In the genomic region with DNA sequence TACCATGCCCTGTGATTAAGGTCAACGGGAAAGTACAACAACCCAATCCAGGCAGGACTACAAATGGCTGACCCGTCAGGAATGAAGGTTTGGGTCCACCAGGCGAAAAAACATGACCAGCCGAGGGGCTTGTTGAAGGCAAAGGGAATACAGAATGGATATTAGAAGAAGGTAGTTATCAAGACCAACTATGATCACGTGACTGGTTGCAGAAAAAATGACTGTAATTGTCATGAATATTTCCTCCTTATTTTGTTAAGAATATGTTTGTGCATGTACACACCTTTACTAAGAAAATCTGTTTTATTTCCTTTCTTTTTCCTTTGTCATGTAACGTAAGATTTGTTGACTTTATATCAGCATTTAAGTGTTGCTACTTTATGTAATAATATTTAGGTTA, we compare ENCODE assay signal across 3 cellular contexts.
TF ChIP-seq lines count a peak whose summit lies in the region.

No MANE protein-coding gene starts in this region.

TF ChIP-seq in IMR-90, 13 proteins besides CTCF, POLR2A, EP300 and RAD21:
- TF ChIP-seq, protein P1, sequence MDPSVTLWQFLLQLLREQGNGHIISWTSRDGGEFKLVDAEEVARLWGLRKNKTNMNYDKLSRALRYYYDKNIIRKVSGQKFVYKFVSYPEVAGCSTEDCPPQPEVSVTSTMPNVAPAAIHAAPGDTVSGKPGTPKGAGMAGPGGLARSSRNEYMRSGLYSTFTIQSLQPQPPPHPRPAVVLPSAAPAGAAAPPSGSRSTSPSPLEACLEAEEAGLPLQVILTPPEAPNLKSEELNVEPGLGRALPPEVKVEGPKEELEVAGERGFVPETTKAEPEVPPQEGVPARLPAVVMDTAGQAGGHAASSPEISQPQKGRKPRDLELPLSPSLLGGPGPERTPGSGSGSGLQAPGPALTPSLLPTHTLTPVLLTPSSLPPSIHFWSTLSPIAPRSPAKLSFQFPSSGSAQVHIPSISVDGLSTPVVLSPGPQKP (IDR thresholded peaks at IDR 0.05; ENCODE audit: borderline replicate concordance, low read depth, low read length) = no peak
- TF ChIP-seq, protein P2, sequence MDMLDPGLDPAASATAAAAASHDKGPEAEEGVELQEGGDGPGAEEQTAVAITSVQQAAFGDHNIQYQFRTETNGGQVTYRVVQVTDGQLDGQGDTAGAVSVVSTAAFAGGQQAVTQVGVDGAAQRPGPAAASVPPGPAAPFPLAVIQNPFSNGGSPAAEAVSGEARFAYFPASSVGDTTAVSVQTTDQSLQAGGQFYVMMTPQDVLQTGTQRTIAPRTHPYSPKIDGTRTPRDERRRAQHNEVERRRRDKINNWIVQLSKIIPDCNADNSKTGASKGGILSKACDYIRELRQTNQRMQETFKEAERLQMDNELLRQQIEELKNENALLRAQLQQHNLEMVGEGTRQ (IDR thresholded peaks at IDR 0.05; ENCODE audit: low read depth, low read length) = peak; percentile 19; the same call in 1 of the 2 replicates

TF ChIP-seq in K562, 482 proteins besides CTCF, POLR2A, EP300 and RAD21:
- TF ChIP-seq, protein P3, sequence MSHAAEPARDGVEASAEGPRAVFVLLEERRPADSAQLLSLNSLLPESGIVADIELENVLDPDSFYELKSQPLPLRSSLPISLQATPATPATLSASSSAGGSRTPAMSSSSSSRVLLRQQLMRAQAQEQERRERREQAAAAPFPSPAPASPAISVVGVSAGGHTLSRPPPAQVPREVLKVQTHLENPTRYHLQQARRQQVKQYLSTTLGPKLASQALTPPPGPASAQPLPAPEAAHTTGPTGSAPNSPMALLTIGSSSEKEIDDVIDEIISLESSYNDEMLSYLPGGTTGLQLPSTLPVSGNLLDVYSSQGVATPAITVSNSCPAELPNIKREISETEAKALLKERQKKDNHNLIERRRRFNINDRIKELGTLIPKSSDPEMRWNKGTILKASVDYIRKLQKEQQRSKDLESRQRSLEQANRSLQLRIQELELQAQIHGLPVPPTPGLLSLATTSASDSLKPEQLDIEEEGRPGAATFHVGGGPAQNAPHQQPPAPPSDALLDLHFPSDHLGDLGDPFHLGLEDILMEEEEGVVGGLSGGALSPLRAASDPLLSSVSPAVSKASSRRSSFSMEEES (CRISPR knock-in tag; IDR thresholded peaks at IDR 0.05) = peak; percentile 90
- TF ChIP-seq RAD51 (IDR thresholded peaks at IDR 0.05; ENCODE audit: borderline replicate concordance, low read depth) (peak; percentile 80), FOXJ2 (tag; IDR thresholded peaks at IDR 0.05) (no peak), TOE1 (IDR thresholded peaks at IDR 0.05; ENCODE audit: borderline replicate concordance) (0 out of 2 replicates have a peak, but pooled peaks have one; percentile 40), TOE1 (CRISPR knock-in tag; IDR thresholded peaks at IDR 0.05; ENCODE audit: borderline replicate concordance, low read depth) (no peak), CBFA2T2 (conservative IDR thresholded peaks at IDR 0.05) (peak; percentile 37), HDAC2 (IDR thresholded peaks at IDR 0.05) (no peak), SMAD4 (CRISPR knock-in tag; conservative IDR thresholded peaks at IDR 0.05) (no peak), ZNF212 (CRISPR knock-in tag; IDR thresholded peaks at IDR 0.05) (no peak), NCOA2 (IDR thresholded peaks at IDR 0.05; ENCODE audit: partially characterized antibody in 2 of 2) (no peak)
- TF ChIP-seq, protein P4, sequence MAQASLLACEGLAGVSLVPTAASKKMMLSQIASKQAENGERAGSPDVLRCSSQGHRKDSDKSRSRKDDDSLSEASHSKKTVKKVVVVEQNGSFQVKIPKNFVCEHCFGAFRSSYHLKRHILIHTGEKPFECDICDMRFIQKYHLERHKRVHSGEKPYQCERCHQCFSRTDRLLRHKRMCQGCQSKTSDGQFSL (CRISPR knock-in tag; IDR thresholded peaks at IDR 0.05) = no peak
- TF ChIP-seq, protein P4 (tag; IDR thresholded peaks at IDR 0.05) = no peak

TF ChIP-seq in liver, 16 proteins besides CTCF, POLR2A, EP300 and RAD21:
- TF ChIP-seq HNF4A (conservative IDR thresholded peaks at IDR 0.05) = no peak
- no peak for TF ChIP-seq FOXA2 (IDR thresholded peaks at IDR 0.05)
- TF ChIP-seq, protein P5, sequence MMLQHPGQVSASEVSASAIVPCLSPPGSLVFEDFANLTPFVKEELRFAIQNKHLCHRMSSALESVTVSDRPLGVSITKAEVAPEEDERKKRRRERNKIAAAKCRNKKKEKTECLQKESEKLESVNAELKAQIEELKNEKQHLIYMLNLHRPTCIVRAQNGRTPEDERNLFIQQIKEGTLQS (IDR thresholded peaks at IDR 0.05) = no peak
- TF ChIP-seq, protein P6, sequence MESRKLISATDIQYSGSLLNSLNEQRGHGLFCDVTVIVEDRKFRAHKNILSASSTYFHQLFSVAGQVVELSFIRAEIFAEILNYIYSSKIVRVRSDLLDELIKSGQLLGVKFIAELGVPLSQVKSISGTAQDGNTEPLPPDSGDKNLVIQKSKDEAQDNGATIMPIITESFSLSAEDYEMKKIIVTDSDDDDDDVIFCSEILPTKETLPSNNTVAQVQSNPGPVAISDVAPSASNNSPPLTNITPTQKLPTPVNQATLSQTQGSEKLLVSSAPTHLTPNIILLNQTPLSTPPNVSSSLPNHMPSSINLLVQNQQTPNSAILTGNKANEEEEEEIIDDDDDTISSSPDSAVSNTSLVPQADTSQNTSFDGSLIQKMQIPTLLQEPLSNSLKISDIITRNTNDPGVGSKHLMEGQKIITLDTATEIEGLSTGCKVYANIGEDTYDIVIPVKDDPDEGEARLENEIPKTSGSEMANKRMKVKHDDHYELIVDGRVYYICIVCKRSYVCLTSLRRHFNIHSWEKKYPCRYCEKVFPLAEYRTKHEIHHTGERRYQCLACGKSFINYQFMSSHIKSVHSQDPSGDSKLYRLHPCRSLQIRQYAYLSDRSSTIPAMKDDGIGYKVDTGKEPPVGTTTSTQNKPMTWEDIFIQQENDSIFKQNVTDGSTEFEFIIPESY (IDR thresholded peaks at IDR 0.05) = no peak
- TF ChIP-seq JUND (IDR thresholded peaks at IDR 0.05) = no peak
- TF ChIP-seq, protein P7, sequence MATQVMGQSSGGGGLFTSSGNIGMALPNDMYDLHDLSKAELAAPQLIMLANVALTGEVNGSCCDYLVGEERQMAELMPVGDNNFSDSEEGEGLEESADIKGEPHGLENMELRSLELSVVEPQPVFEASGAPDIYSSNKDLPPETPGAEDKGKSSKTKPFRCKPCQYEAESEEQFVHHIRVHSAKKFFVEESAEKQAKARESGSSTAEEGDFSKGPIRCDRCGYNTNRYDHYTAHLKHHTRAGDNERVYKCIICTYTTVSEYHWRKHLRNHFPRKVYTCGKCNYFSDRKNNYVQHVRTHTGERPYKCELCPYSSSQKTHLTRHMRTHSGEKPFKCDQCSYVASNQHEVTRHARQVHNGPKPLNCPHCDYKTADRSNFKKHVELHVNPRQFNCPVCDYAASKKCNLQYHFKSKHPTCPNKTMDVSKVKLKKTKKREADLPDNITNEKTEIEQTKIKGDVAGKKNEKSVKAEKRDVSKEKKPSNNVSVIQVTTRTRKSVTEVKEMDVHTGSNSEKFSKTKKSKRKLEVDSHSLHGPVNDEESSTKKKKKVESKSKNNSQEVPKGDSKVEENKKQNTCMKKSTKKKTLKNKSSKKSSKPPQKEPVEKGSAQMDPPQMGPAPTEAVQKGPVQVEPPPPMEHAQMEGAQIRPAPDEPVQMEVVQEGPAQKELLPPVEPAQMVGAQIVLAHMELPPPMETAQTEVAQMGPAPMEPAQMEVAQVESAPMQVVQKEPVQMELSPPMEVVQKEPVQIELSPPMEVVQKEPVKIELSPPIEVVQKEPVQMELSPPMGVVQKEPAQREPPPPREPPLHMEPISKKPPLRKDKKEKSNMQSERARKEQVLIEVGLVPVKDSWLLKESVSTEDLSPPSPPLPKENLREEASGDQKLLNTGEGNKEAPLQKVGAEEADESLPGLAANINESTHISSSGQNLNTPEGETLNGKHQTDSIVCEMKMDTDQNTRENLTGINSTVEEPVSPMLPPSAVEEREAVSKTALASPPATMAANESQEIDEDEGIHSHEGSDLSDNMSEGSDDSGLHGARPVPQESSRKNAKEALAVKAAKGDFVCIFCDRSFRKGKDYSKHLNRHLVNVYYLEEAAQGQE (IDR thresholded peaks at IDR 0.05) = no peak
- no peak for TF ChIP-seq HNF4G (IDR thresholded peaks at IDR 0.05)
- TF ChIP-seq, protein P8, sequence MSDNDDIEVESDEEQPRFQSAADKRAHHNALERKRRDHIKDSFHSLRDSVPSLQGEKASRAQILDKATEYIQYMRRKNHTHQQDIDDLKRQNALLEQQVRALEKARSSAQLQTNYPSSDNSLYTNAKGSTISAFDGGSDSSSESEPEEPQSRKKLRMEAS (IDR thresholded peaks at IDR 0.05) = no peak
- TF ChIP-seq GABPA (IDR thresholded peaks at IDR 0.05 in 1 of 2, conservative IDR thresholded peaks at IDR 0.05 in 1 of 2) = no peak
- no peak for TF ChIP-seq EGR1 (IDR thresholded peaks at IDR 0.05; ENCODE audit: low read depth in 2 of 2)
- TF ChIP-seq SP1 (IDR thresholded peaks at IDR 0.05) = no peak
- no peak for TF ChIP-seq TAF1 (conservative IDR thresholded peaks at IDR 0.05)
